6 cellular contexts compared by ENCODE assay signal in the genomic region with DNA sequence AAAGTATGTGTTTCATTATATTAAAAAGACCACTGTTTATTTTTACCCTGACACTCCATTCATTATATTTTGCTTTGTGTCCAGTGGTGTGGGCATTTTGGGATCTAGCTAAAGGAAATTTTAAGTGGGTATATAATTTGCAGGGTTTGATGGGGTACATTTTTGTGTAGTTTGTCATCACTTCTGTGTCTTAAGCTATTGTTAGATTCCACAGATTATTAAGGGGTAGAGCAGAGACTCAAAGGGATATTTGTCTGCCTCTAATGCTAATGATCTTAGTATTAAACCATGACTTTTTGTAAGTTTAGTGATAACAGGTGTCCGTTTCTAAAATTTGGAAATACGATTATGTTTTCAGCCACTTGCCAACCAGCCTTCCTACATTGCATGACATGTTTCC.
"Had no signal": no experiment of that assay in that cellular context is flagged by ENCODE, and none has a peak within 500 bp of the region (broad histone marks: within the 10 kb centered on the region; RNA-seq: fewer than 3 reads in every experiment).

No MANE protein-coding gene starts in this region.

- H2AFZ ChIP-seq: GM23248 had no signal

- DNase-seq: GM23248, GOT3, H9, HCEC 1CT, IMR-90 had no signal

- H3K9ac ChIP-seq: GM23248 had no signal

- H3K27ac ChIP-seq: GM23248 had no signal

- FAIRE-seq: HTR-8/SVneo had no signal

- H3K4me3 ChIP-seq: GM23248 had no signal
